Comparison of ENCODE assay signal across 25 cellular contexts in genomic region chr19:1844536-1845515, GRCh38. TPM values are rescaled to one million over a fixed set of nuclear protein-coding genes. Genes with fewer than 3 reads are reported as not detected.
DNase-seq lines count a peak whose midpoint lies in the region; ATAC-seq, FAIRE-seq and TF ChIP-seq lines count a peak whose summit lies in the region.
"Had no signal": no experiment of that assay in that cellular context is flagged by ENCODE, and none has a peak within 500 bp of the region (broad histone marks: within the 10 kb centered on the region; RNA-seq: fewer than 3 reads in every experiment).

No MANE protein-coding gene starts in this region.

- H3K27ac Mint-ChIP-seq in stimulated activated naive CD8-positive, alpha-beta T cell treated with anti-CD3 and anti-CD28 coated beads, Interleukin-15, amount 100 ng/mL, for 72 hours = peak overlapping the region; percentile 72 to 90
- no peak overlapping the region for H3K27ac Mint-ChIP-seq in mesothelial cell of epicardium
- H3K27ac Mint-ChIP-seq: activated CD8-positive, alpha-beta memory T cell treated with anti-CD3 and anti-CD28 coated beads, Interleukin-2, amount 10 ng/mL, durations not matched to agents 7 days and 5 days; CD8-positive, alpha-beta T cell had no signal

- peaks cover 19% of the 10 kb centered on the region for H3K4me1 ChIP-seq in GM12878 (ENCODE audit: control insufficient read depth, insufficient read depth, low read length)
- H3K4me1 ChIP-seq in thyroid gland = peaks cover 21 to 62% of the 10 kb centered on the region in 2 donors

- H3K27ac ChIP-seq in GM12878 (ENCODE audit: control insufficient read depth, insufficient read depth) (no peak overlapping the region), thyroid gland (no peak overlapping the region)
- H3K27ac ChIP-seq: body of pancreas had no signal

- H3K9me3 ChIP-seq in GM12878 (replicated peaks; ENCODE audit: control insufficient read depth, insufficient read depth, low read length) (no peaks in the 10 kb centered on the region), thyroid gland (no peaks in the 10 kb centered on the region)
- H3K9me3 ChIP-seq: body of pancreas had no signal

- H2AFZ ChIP-seq in GM12878 (ENCODE audit: control insufficient read depth, low read depth, low read length) = no peak overlapping the region

- in situ Hi-C loops in GM12878 (cut with MboI) = no loop called here

- peaks cover 65% of the 10 kb centered on the region for H3K79me2 ChIP-seq in GM12878 (ENCODE audit: control insufficient read depth, insufficient read depth, low read length)

- peaks cover 85% of the 10 kb centered on the region for H3K4me1 Mint-ChIP-seq in stimulated activated naive CD8-positive, alpha-beta T cell treated with anti-CD3 and anti-CD28 coated beads, Interleukin-15, amount 100 ng/mL, for 72 hours
- peaks cover 17% of the 10 kb centered on the region for H3K4me1 Mint-ChIP-seq in mesothelial cell of epicardium

- SMC1A ChIA-PET in GM12878 (lab: Charles Lee; ENCODE audit: uncharacterized antibody, unreplicated experiment) = interaction anchor here (1.0 kb wide), 1 partner anchor 186 kb away, joined by 3 read pairs; no protein-coding TSS in a partner anchor

- CTCF ChIA-PET in GM12878 (lab: Yijun Ruan, JAX) = no interaction called here

- 95% methylated on average over 35 of the region's 35 CpGs for WGBS in GM12878 (ENCODE audit: insufficient coverage, insufficient replicate concordance, low lambda C conversion rate, missing lambda C conversion rate)
- 80 to 93% methylated on average over 24 to 26 of the region's 35 CpGs for WGBS in thyroid gland, 2 donors

- H3K4me2 ChIP-seq in GM12878 (ENCODE audit: control insufficient read depth, insufficient read depth) = no peak overlapping the region

- POLR2A ChIA-PET in GM12878 (lab: Charles Lee) = no interaction called here

- RAD21 ChIA-PET in GM12878 (lab: Charles Lee; ENCODE audit: unreplicated experiment) = no interaction called here

- intact Hi-C loops in GM12878 (cut with micrococcal nuclease; ENCODE audit: unreplicated experiment) (no loop called here), thyroid gland (cut with DNase I) (no loop called here)

- no peak overlapping the region for H3K9ac ChIP-seq in GM12878 (ENCODE audit: control insufficient read depth, insufficient read depth, low read length)

- ATAC-seq in stimulated activated naive CD8-positive, alpha-beta T cell treated with anti-CD3 and anti-CD28 coated beads, Interleukin-15, amount 100 ng/mL, for 72 hours = no peak
- ATAC-seq in stimulated activated naive CD8-positive, alpha-beta T cell treated with anti-CD3 and anti-CD28 coated beads, Interleukin-15, Interleukin-2, amounts not matched to agents 100 U/mL and 50 U/mL, for 24 hours = no peak
- ATAC-seq in GM12878 (no peak), HG03460 (IDR thresholded peaks at IDR 0.05; ENCODE audit: unreplicated experiment) (no peak)
- ATAC-seq: activated CD8-positive, alpha-beta memory T cell treated with anti-CD3 and anti-CD28 coated beads, Interleukin-2, amount 10 ng/mL, durations not matched to agents 7 days and 5 days; activated T-helper 17 cell treated with anti-CD3 and anti-CD28 coated beads, Interleukin-2, amount 50 U/mL, for 72 hours; body of pancreas; CD8-positive, alpha-beta T cell had no signal

- DNase-seq in stimulated activated naive CD8-positive, alpha-beta T cell treated with anti-CD3 and anti-CD28 coated beads, Interleukin-15, amount 100 ng/mL, for 72 hours = no peak
- no peak for DNase-seq in stimulated activated naive CD8-positive, alpha-beta T cell treated with anti-CD3 and anti-CD28 coated beads, Interleukin-15, Interleukin-2, amounts not matched to agents 100 U/mL and 50 U/mL, for 24 hours
- DNase-seq in GM12878 (ENCODE audit: low read depth, low spot score) = no peak
- no peak for DNase-seq in mesothelial cell of epicardium (ENCODE audit: low spot score in 2 of 2, unreplicated experiment in 2 of 2)
- DNase-seq in thyroid gland = no peak
- no peak for DNase-seq in dedifferentiated amniotic fluid mesenchymal stem cell (ENCODE audit: extremely low spot score)
- no peak for DNase-seq in GM19238 (ENCODE audit: insufficient read length, low spot score)
- DNase-seq: activated CD4-positive, alpha-beta T cell treated with anti-CD3 and anti-CD28 coated beads for 4 hours; activated CD8-positive, alpha-beta memory T cell treated with anti-CD3 and anti-CD28 coated beads, Interleukin-2, amount 10 ng/mL, durations not matched to agents 7 days and 5 days; body of pancreas; CD8-positive, alpha-beta T cell; effector CD8-positive, alpha-beta T cell; GDM1; H9; hypothalamus; KG1; MV-4-11; NCI-H1694; NCI-H69 had no signal

- TF ChIP-seq POLR2A in GM12878 (IDR thresholded peaks at IDR 0.05; ENCODE audit: low read depth, low read length) (no peak), thyroid gland (IDR thresholded peaks at IDR 0.05) (no peak)

- no TSS peak for BruUV-seq in GM12878 (replicated peaks; lab: Mats Ljungman, UMichigan)

- no peak for FAIRE-seq in GM12878 (lab: Jason Lieb, UNC)
- FAIRE-seq: frontal cortex, islet of Langerhans, urothelium cell line had no signal

- peak overlapping the region in 1 of 2 donors; percentile 26 for H3K4me3 Mint-ChIP-seq in stimulated activated naive CD8-positive, alpha-beta T cell treated with anti-CD3 and anti-CD28 coated beads, Interleukin-15, amount 100 ng/mL, for 72 hours
- H3K4me3 Mint-ChIP-seq in mesothelial cell of epicardium = peak overlapping the region; percentile 30
- H3K4me3 Mint-ChIP-seq: activated CD8-positive, alpha-beta memory T cell treated with anti-CD3 and anti-CD28 coated beads, Interleukin-2, amount 10 ng/mL, durations not matched to agents 7 days and 5 days had no signal

- TF ChIP-seq EP300 in GM12878 (IDR thresholded peaks at IDR 0.05; ENCODE audit: borderline replicate concordance in 1 of 2, control insufficient read depth in 1 of 2, low read depth in 2 of 2, low read length in 2 of 2) = no peak

- no peak overlapping the region for H3K4me3 ChIP-seq in GM12878
- H3K4me3 ChIP-seq in thyroid gland (replicated peaks in 1 of 3) = no peak overlapping the region
- H3K4me3 ChIP-seq: body of pancreas, lung had no signal

- H3K27me3 Mint-ChIP-seq in stimulated activated naive CD8-positive, alpha-beta T cell treated with anti-CD3 and anti-CD28 coated beads, Interleukin-15, amount 100 ng/mL, for 72 hours = no peaks in the 10 kb centered on the region
- H3K27me3 Mint-ChIP-seq in mesothelial cell of epicardium (ENCODE audit: low read depth) = no peaks in the 10 kb centered on the region
- H3K27me3 Mint-ChIP-seq: activated CD8-positive, alpha-beta memory T cell treated with anti-CD3 and anti-CD28 coated beads, Interleukin-2, amount 10 ng/mL, durations not matched to agents 7 days and 5 days; activated T-helper 17 cell treated with anti-CD3 and anti-CD28 coated beads, Interleukin-2, amount 50 U/mL, for 72 hours had no signal

- H3K9me3 Mint-ChIP-seq in stimulated activated naive CD8-positive, alpha-beta T cell treated with anti-CD3 and anti-CD28 coated beads, Interleukin-15, amount 100 ng/mL, for 72 hours = no peaks in the 10 kb centered on the region
- H3K9me3 Mint-ChIP-seq in mesothelial cell of epicardium = no peaks in the 10 kb centered on the region
- H3K9me3 Mint-ChIP-seq: activated T-helper 17 cell treated with anti-CD3 and anti-CD28 coated beads, Interleukin-2, amount 50 U/mL, for 72 hours; CD8-positive, alpha-beta T cell; H9 had no signal

- no peaks in the 10 kb centered on the region for H3K27me3 ChIP-seq in GM12878 (replicated peaks in 1 of 2; ENCODE audit: control insufficient read depth in 2 of 2, insufficient read depth in 2 of 2, low read length in 1 of 2)
- no peaks in the 10 kb centered on the region for H3K27me3 ChIP-seq in thyroid gland
- H3K27me3 ChIP-seq: body of pancreas had no signal

- TF ChIP-seq RAD21 in GM12878 (IDR thresholded peaks at IDR 0.05; ENCODE audit: insufficient read depth, low read depth, low read length) = no peak

- no peaks in the 10 kb centered on the region for H3K36me3 Mint-ChIP-seq in mesothelial cell of epicardium
- H3K36me3 Mint-ChIP-seq: activated CD8-positive, alpha-beta memory T cell treated with anti-CD3 and anti-CD28 coated beads, Interleukin-2, amount 10 ng/mL, durations not matched to agents 7 days and 5 days had no signal

- H4K20me1 ChIP-seq in GM12878 (ENCODE audit: control insufficient read depth, insufficient read depth) = peaks cover 3% of the 10 kb centered on the region; the same call in 1 of the 2 replicates

- H3K36me3 ChIP-seq in GM12878 (ENCODE audit: control insufficient read depth in 2 of 2, insufficient read depth in 2 of 2, low read length in 1 of 2) (peaks cover 0 to 5% of the 10 kb centered on the region in 2 experiments; a peak in 3 of 4 replicates), thyroid gland (no peaks in the 10 kb centered on the region)

- TF ChIP-seq CTCF in GM12878 (IDR thresholded peaks at IDR 0.05 in 2 of 3, conservative IDR thresholded peaks at IDR 0.05 in 1 of 3; ENCODE audit: control insufficient read depth in 2 of 3, extremely low read depth in 1 of 3, insufficient read depth in 1 of 3, low read depth in 3 of 3, low read length in 3 of 3) (no peak), mesothelial cell of epicardium (IDR thresholded peaks at IDR 0.05; ENCODE audit: unreplicated experiment) (no peak), thyroid gland (IDR thresholded peaks at IDR 0.05) (no peak)

RNA-seq across cellular contexts. Expression of gene REXO1, which starts 3.5 kb away (rescaled TPM):
- 47.1 and 50.6 TPM in 2 replicates for total RNA-seq in GM12878 (2013; cell fraction: nucleolus; rRNA removed)
- total RNA-seq in GM12878 (2014; rRNA removed) (5.2 and 11.7 TPM in 2 replicates), GM12878 (2014; rRNA removed; fragmentation: Illumina TruSeq; extraction: Trizol) (6.4 and 8.5 TPM in 2 replicates), GM12878 (2021) (38.1 and 45.2 TPM in 2 replicates), mesothelial cell of epicardium (41.6 to 46.6 TPM (median 44.3 TPM) in 3 replicates), thyroid gland (10 to 100 TPM; 14.0 to 21.8 (median 17.2) TPM)
- polyA plus RNA-seq in GM12878 (2011; ENCODE audit: low read depth) = 8.9 TPM
- polyA plus RNA-seq in GM12878 (2011; rRNA removed) (2.7 and 9.5 TPM in 2 replicates), GM12878 (2014; fragmentation: Illumina TruSeq; extraction: Trizol) (4.0 and 8.2 TPM in 2 replicates), GM12878 (2014; fragmentation: Nextera tagmentation; extraction: Ambion mirVana) (under 1 TPM; 0.03 to 0.64 TPM), GM12878 (2014; rRNA removed) (31.3 and 38.2 TPM in 2 replicates), GM12878 (2016; fragmentation: Nextera tagmentation; extraction: Ambion mirVana) (1 to 10 TPM; 3.7 to 8.4 TPM)
- 16.1 and 17.2 TPM in 2 replicates for polyA plus RNA-seq in GM12878 (2011; cell fraction: cytosol; rRNA removed)
- 52.3 and 81.1 TPM in 2 replicates for polyA plus RNA-seq in GM12878 (2011; cell fraction: nucleus; rRNA removed)
- polyA plus RNA-seq in GM12878 (2012) = 23.8 and 34.3 TPM in 2 replicates
- polyA minus RNA-seq in GM12878 (2011; rRNA and poly(A)+ RNA removed) = 9.6 and 10.0 TPM in 2 replicates
- polyA minus RNA-seq in GM12878 (2011; cell fraction: cytosol; rRNA and poly(A)+ RNA removed) = 10.0 and 14.4 TPM in 2 replicates
- polyA minus RNA-seq in GM12878 (2011; cell fraction: nucleus; rRNA and poly(A)+ RNA removed) = 7.4 and 15.0 TPM in 2 replicates

RNA-seq across cellular contexts. Expression of gene KLF16, which starts 18.6 kb away (rescaled TPM):
- total RNA-seq in GM12878 (2013; cell fraction: nucleolus; rRNA removed) = 4.1 and 5.1 TPM in 2 replicates
- total RNA-seq in GM12878 (2014; rRNA removed) (5.4 and 6.2 TPM in 2 replicates), GM12878 (2014; rRNA removed; fragmentation: Illumina TruSeq; extraction: Trizol) (2.2 and 2.6 TPM in 2 replicates), GM12878 (2021) (37.6 and 41.2 TPM in 2 replicates), mesothelial cell of epicardium (22.0 to 24.1 TPM (median 23.5 TPM) in 3 replicates), thyroid gland (1 to 10 TPM; 1.8 to 6.4 (median 3.4) TPM)
- polyA plus RNA-seq in GM12878 (2011; ENCODE audit: low read depth) = 2.1 TPM
- polyA plus RNA-seq in GM12878 (2011; rRNA removed) (0.89 and 1.6 TPM in 2 replicates), GM12878 (2014; fragmentation: Illumina TruSeq; extraction: Trizol) (0.57 and 2.6 TPM in 2 replicates), GM12878 (2014; fragmentation: Nextera tagmentation; extraction: Ambion mirVana) (under 1 TPM; 0.03 to 0.24 TPM), GM12878 (2014; rRNA removed) (13.4 and 13.7 TPM in 2 replicates), GM12878 (2016; fragmentation: Nextera tagmentation; extraction: Ambion mirVana) (1 to 10 TPM; 2.1 to 2.5 TPM)
- 4.1 and 7.5 TPM in 2 replicates for polyA plus RNA-seq in GM12878 (2011; cell fraction: cytosol; rRNA removed)
- 11.3 and 26.9 TPM in 2 replicates for polyA plus RNA-seq in GM12878 (2011; cell fraction: nucleus; rRNA removed)
- polyA plus RNA-seq in GM12878 (2012) = 9.1 and 13.8 TPM in 2 replicates
- polyA minus RNA-seq in GM12878 (2011; rRNA and poly(A)+ RNA removed) = 0.59 and 1.9 TPM in 2 replicates
- polyA minus RNA-seq in GM12878 (2011; cell fraction: cytosol; rRNA and poly(A)+ RNA removed) = 4.9 and 7.4 TPM in 2 replicates
- 1.5 and 6.3 TPM in 2 replicates for polyA minus RNA-seq in GM12878 (2011; cell fraction: nucleus; rRNA and poly(A)+ RNA removed)

RNA-seq across cellular contexts. Expression of gene ATP8B3, which starts 32.8 kb away (rescaled TPM):
- total RNA-seq in GM12878 (2013; cell fraction: nucleolus; rRNA removed) = 3.1 and 4.2 TPM in 2 replicates
- total RNA-seq in GM12878 (2014; rRNA removed) (0.38 and 0.51 TPM in 2 replicates), GM12878 (2014; rRNA removed; fragmentation: Illumina TruSeq; extraction: Trizol) (0.36 and 0.74 TPM in 2 replicates), GM12878 (2021) (1.0 and 1.7 TPM in 2 replicates), mesothelial cell of epicardium (2.2 to 2.4 TPM (median 2.3 TPM) in 3 replicates), thyroid gland (1 to 10 TPM in 3 of 4 donors, not detected in 1; 1.3 to 2.0 (median 1.6) TPM)
- polyA plus RNA-seq in GM12878 (2011; ENCODE audit: low read depth) = 1.3 TPM
- polyA plus RNA-seq in GM12878 (2011; rRNA removed) (0.86 and 1.6 TPM in 2 replicates), GM12878 (2014; fragmentation: Illumina TruSeq; extraction: Trizol) (0.43 and 0.48 TPM in 2 replicates), GM12878 (2014; fragmentation: Nextera tagmentation; extraction: Ambion mirVana) (under 1 TPM; 0.13 to 0.34 TPM), GM12878 (2014; rRNA removed) (0.76 and 1.3 TPM in 2 replicates), GM12878 (2016; fragmentation: Nextera tagmentation; extraction: Ambion mirVana) (1 to 10 TPM in 1 of 2 experiments, under 1 TPM in 1; 0.54 to 1.0 TPM)
- polyA plus RNA-seq in GM12878 (2011; cell fraction: cytosol; rRNA removed) = 2.6 TPM in 2 replicates
- 6.1 and 6.5 TPM in 2 replicates for polyA plus RNA-seq in GM12878 (2011; cell fraction: nucleus; rRNA removed)
- 1.8 and 2.5 TPM in 2 replicates for polyA plus RNA-seq in GM12878 (2012)
- 1.9 and 2.3 TPM in 2 replicates for polyA minus RNA-seq in GM12878 (2011; rRNA and poly(A)+ RNA removed)
- polyA minus RNA-seq in GM12878 (2011; cell fraction: cytosol; rRNA and poly(A)+ RNA removed) = 0.73 and 2.3 TPM in 2 replicates
- polyA minus RNA-seq in GM12878 (2011; cell fraction: nucleus; rRNA and poly(A)+ RNA removed) = 0.73 and 1.1 TPM in 2 replicates
- total RNA-seq: frontal cortex had no signal

RNA-seq across cellular contexts. Expression of gene ABHD17A, which starts 40.5 kb away (rescaled TPM):
- 25.8 and 29.5 TPM in 2 replicates for total RNA-seq in GM12878 (2013; cell fraction: nucleolus; rRNA removed)
- 109 and 126 TPM in 2 replicates for total RNA-seq in GM12878 (2014; rRNA removed)
- total RNA-seq in GM12878 (2014; rRNA removed; fragmentation: Illumina TruSeq; extraction: Trizol) = 5.6 and 7.0 TPM in 2 replicates
- total RNA-seq in GM12878 (2021) = 72.6 and 77.6 TPM in 2 replicates
- polyA plus RNA-seq in GM12878 (2011; ENCODE audit: low read depth) = 8.6 TPM
- 7.7 and 25.3 TPM in 2 replicates for polyA plus RNA-seq in GM12878 (2011; rRNA removed)
- 45.6 and 92.1 TPM in 2 replicates for polyA plus RNA-seq in GM12878 (2011; cell fraction: cytosol; rRNA removed)
- 158 and 188 TPM in 2 replicates for polyA plus RNA-seq in GM12878 (2011; cell fraction: nucleus; rRNA removed)
- polyA plus RNA-seq in GM12878 (2012) = 36.2 and 44.0 TPM in 2 replicates
- polyA plus RNA-seq in GM12878 (2014; fragmentation: Illumina TruSeq; extraction: Trizol) = 0.87 and 2.5 TPM in 2 replicates
- polyA plus RNA-seq in GM12878 (2014; fragmentation: Nextera tagmentation; extraction: Ambion mirVana) = under 1 TPM in 1 of 2 experiments, not detected in 1; 0.13 TPM
- 84.5 and 105 TPM in 2 replicates for polyA plus RNA-seq in GM12878 (2014; rRNA removed)
- polyA plus RNA-seq in GM12878 (2016; fragmentation: Nextera tagmentation; extraction: Ambion mirVana) = 10 to 100 TPM; 28.8 to 45.7 TPM
- polyA minus RNA-seq in GM12878 (2011; rRNA and poly(A)+ RNA removed) = 22.4 and 32.0 TPM in 2 replicates
- 21.4 and 26.9 TPM in 2 replicates for polyA minus RNA-seq in GM12878 (2011; cell fraction: cytosol; rRNA and poly(A)+ RNA removed)
- 13.5 and 18.1 TPM in 2 replicates for polyA minus RNA-seq in GM12878 (2011; cell fraction: nucleus; rRNA and poly(A)+ RNA removed)
- total RNA-seq in mesothelial cell of epicardium = 59.4 to 67.2 TPM (median 62.0 TPM) in 3 replicates
- 100 to 1,000 TPM in 1 of 4 donors, 10 to 100 TPM in 3; 86.8 to 134 (median 91.4) TPM for total RNA-seq in thyroid gland
